7 cellular contexts compared by ENCODE assay signal in the genomic region with DNA sequence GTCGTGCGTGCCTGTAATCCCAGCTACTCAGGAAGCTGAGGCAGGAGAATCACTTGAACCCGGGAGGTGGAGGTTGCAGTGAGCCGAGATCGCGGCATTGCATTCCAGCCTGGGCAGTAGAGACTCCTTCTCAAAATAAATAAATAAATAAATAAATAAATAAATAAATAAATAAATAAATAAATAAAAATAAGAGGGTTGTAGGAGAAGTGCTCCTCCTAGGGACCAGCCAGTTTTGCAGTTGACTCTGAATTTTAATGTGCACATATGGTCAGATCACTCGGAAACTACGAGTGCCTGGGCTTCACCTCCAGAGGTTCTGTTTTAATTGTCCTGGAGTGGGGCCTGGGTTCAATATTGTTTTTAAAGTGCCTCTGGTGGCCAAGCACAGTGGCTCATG. TPM values are rescaled to one million over a fixed set of nuclear protein-coding genes. Genes with fewer than 3 reads are reported as not detected.
DNase-seq lines count a peak whose midpoint lies in the region; ATAC-seq and TF ChIP-seq lines count a peak whose summit lies in the region.
"Not testable (repeated sequence)": the region's sequence is repeated elsewhere in the genome, so short reads cannot be mapped to it uniquely, and the experiment has no call there.

No MANE protein-coding gene starts in this region.

- H3K4me3 Mint-ChIP-seq in type B pancreatic cell, result not testable (repeated sequence)

- peaks cover 33% of the 10 kb centered on the region for H3K36me3 Mint-ChIP-seq in type B pancreatic cell

- DNase-seq in AG20443 (ENCODE audit: low spot score) (peak; percentile 5), EH (ENCODE audit: low read depth) (peak; percentile 4), SK-MEL-5 (ENCODE audit: low read depth, low spot score) (peak; percentile 28), fibroblast of mammary gland (ENCODE audit: low read depth) (peak; percentile 13)
- DNase-seq in LNCaP clone FGC (ENCODE audit: low read depth); left lobe of liver (ENCODE audit: low spot score); type B pancreatic cell (ENCODE audit: extremely low spot score, unreplicated experiment): not testable (repeated sequence)

- ATAC-seq in left lobe of liver, result peak; percentile 58

- in situ Hi-C loops in SK-MEL-5 (cut with HindIII; ENCODE audit: low pct_unique_long_range_greater_than_20kb, low sequenced_read_pairs), result not testable (repeated sequence)

- H3K27me3 Mint-ChIP-seq in type B pancreatic cell, result not testable (repeated sequence)

- not testable (repeated sequence) for H3K9me3 Mint-ChIP-seq in type B pancreatic cell

- H3K27ac Mint-ChIP-seq in type B pancreatic cell, result not testable (repeated sequence)

- H3K4me3 ChIP-seq in LNCaP clone FGC (ENCODE audit: low read depth, low read length); fibroblast of mammary gland (ENCODE audit: control insufficient read depth, low read depth, low read length): not testable (repeated sequence)

- H3K4me1 Mint-ChIP-seq in type B pancreatic cell (ENCODE audit: unreplicated experiment), result not testable (repeated sequence)

- TF ChIP-seq CTCF in LNCaP clone FGC (IDR thresholded peaks at IDR 0.05; ENCODE audit: control insufficient read depth, extremely low read depth, insufficient read depth), result peak; percentile 6; the same call in 1 of the 2 replicates
- not testable (repeated sequence) for TF ChIP-seq CTCF in fibroblast of mammary gland (conservative IDR thresholded peaks at IDR 0.05; ENCODE audit: control insufficient read depth, insufficient read depth, low read depth, low read length)
- TF ChIP-seq CTCF in type B pancreatic cell (conservative IDR thresholded peaks at IDR 0.05), result peak; percentile 23

RNA-seq across cellular contexts. Expression of a gene that starts 14.8 kb away (rescaled TPM):
- total RNA-seq in SK-MEL-5 (2014; rRNA removed; shearing (Covaris generic)), result 15.4 and 18.3 TPM in 2 replicates
- polyA plus RNA-seq in SK-MEL-5 (2015; cell fraction: cytosol; rRNA removed), result 21.9 and 32.5 TPM in 2 replicates
- polyA plus RNA-seq in SK-MEL-5 (2015; cell fraction: nucleus; rRNA removed), result 97.3 and 104 TPM in 2 replicates
- 7.5 TPM for total RNA-seq in left lobe of liver
- 39.8 and 41.8 TPM in 2 replicates for total RNA-seq in type B pancreatic cell (ENCODE audit: low replicate concordance)

RNA-seq across cellular contexts. Expression of a gene that starts 31.5 kb away (rescaled TPM):
- 46.9 and 51.1 TPM in 2 replicates for total RNA-seq in SK-MEL-5 (2014; rRNA removed; shearing (Covaris generic))
- 28.1 and 32.8 TPM in 2 replicates for polyA plus RNA-seq in SK-MEL-5 (2015; cell fraction: cytosol; rRNA removed)
- polyA plus RNA-seq in SK-MEL-5 (2015; cell fraction: nucleus; rRNA removed), result 28.0 and 28.5 TPM in 2 replicates
- total RNA-seq in left lobe of liver (22.7 TPM), type B pancreatic cell (ENCODE audit: low replicate concordance) (89.9 and 106 TPM in 2 replicates)
